ENCODE assay signal across 20 cellular contexts in genomic region chr3:136326316-136326715, GRCh38.
"Had no signal": no experiment of that assay in that cellular context is flagged by ENCODE, and none has a peak within 500 bp of the region (broad histone marks: within the 10 kb centered on the region; RNA-seq: fewer than 3 reads in every experiment).

No MANE protein-coding gene starts in this region.

- ATAC-seq: heart right ventricle, left cardiac atrium, left colon, left lobe of liver, left lung, left ventricle myocardium superior, lower lobe of right lung, mucosa of descending colon had no signal

- H3K4me1 Mint-ChIP-seq: immature natural killer cell, memory B cell, mesothelial cell of epicardium had no signal

- DNase-seq: heart right ventricle, hypothalamus, immature natural killer cell, islet precursor cell, kidney, kidney glomerular epithelial cell, left cardiac atrium, left colon, left lung, left ventricle myocardium inferior, left ventricle myocardium superior, lower lobe of right lung, mammary epithelial cell, mesenchymal stem cell, mesendoderm, midbrain, mucosa of descending colon had no signal

- H3K4me3 Mint-ChIP-seq: immature natural killer cell, memory B cell, mesothelial cell of epicardium had no signal

- H3K27me3 Mint-ChIP-seq: memory B cell had no signal

- H3K27ac Mint-ChIP-seq: memory B cell, mesothelial cell of epicardium had no signal
